ENCODE assay signal across 1 cellular context in the genomic region with DNA sequence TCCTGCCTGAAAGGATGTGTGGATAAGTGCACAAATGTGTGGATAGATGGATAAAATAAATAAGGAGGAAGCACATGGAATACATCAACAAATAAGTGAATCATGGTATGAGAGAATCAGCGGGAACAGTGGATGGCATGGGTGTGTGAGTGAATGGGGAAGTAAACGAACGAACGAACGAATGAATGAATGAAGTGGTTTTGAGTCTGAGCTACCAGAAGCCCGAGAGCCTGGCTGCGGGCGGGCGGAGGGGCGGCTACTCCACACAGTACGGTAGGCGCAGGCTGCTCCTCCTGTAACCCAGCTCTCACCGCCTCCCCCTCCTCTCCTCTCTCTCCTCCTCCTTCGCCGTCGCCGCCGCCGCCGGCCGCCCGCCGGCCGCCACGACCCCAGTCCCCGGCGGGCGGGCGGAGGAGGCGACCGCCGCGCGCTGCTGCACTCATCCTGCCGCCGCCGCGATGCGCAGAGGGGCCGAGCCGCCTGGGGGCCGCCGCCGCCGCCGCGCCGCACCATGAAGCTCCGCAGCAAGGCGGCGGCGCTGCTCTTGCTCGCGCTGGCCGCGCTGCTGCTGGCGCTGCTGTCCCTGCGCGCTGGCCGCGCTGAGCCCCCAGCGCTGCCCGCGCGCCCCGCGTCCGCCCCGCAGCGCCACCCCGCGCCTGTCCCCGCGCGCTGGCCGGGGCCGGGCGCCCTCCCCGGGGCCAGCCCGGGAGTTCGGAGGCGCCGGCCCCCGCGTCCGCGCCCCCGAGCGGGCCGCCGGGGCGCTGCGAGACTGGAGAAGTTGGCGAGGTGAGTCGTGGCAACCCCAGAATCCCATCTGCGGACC.
TF ChIP-seq lines count a peak whose summit lies in the region.

A gene with protein sequence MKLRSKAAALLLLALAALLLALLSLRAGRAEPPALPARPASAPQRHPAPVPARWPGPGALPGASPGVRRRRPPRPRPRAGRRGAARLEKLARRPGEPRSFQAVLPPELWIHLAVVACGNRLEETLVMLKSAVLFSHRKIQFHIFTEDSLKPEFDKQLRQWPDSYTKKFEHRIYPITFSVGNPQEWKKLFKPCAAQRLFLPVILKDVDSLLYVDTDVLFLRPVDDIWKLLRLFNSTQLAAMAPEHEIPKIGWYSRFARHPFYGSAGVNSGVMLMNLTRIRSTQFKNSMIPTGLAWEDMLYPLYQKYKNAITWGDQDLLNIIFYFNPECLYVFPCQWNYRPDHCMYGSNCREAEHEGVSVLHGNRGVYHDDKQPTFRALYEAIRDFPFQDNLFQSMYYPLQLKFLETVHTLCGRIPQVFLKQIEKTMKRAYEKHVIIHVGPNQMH (plus strand): TSS at position 324 of the 823 bp plus-strand sequence. CDS start 188 bp downstream, at position 512.

TF ChIP-seq in SK-N-SH, 30 proteins besides CTCF, POLR2A, EP300 and RAD21 (continued from another document):
- TF ChIP-seq, protein P1, sequence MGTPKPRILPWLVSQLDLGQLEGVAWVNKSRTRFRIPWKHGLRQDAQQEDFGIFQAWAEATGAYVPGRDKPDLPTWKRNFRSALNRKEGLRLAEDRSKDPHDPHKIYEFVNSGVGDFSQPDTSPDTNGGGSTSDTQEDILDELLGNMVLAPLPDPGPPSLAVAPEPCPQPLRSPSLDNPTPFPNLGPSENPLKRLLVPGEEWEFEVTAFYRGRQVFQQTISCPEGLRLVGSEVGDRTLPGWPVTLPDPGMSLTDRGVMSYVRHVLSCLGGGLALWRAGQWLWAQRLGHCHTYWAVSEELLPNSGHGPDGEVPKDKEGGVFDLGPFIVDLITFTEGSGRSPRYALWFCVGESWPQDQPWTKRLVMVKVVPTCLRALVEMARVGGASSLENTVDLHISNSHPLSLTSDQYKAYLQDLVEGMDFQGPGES (IDR thresholded peaks at IDR 0.05; ENCODE audit: low read depth, low read length), result no peak
- TF ChIP-seq NRF1 (IDR thresholded peaks at IDR 0.05; ENCODE audit: low read depth, low read length), result 0 out of 2 replicates have a peak, but pooled peaks have one; percentile 23
- TF ChIP-seq JUND (IDR thresholded peaks at IDR 0.05), result no peak
- TF ChIP-seq FOXJ3 (CRISPR knock-in tag; IDR thresholded peaks at IDR 0.05), result no peak
- TF ChIP-seq NFIC (IDR thresholded peaks at IDR 0.05; ENCODE audit: borderline replicate concordance), result no peak
- TF ChIP-seq, protein P2, sequence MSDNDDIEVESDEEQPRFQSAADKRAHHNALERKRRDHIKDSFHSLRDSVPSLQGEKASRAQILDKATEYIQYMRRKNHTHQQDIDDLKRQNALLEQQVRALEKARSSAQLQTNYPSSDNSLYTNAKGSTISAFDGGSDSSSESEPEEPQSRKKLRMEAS (IDR thresholded peaks at IDR 0.05; ENCODE audit: low read depth), result no peak
- TF ChIP-seq RXRA (IDR thresholded peaks at IDR 0.05; ENCODE audit: borderline replicate concordance, low read depth), result no peak
- TF ChIP-seq FOSL2 (IDR thresholded peaks at IDR 0.05; ENCODE audit: borderline replicate concordance, low read depth), result no peak
- no peak for TF ChIP-seq FOXM1 (IDR thresholded peaks at IDR 0.05; ENCODE audit: low read depth)
- TF ChIP-seq ELF1 (IDR thresholded peaks at IDR 0.05), result no peak
- TF ChIP-seq MEF2A (IDR thresholded peaks at IDR 0.05; ENCODE audit: borderline replicate concordance, low read depth), result no peak
- no peak for TF ChIP-seq RFX5 (IDR thresholded peaks at IDR 0.05; ENCODE audit: low read length)
- TF ChIP-seq YY1 (IDR thresholded peaks at IDR 0.05; ENCODE audit: low read depth), result no peak
- peak; percentile 31; the same call in 1 of the 2 replicates for TF ChIP-seq SIN3A (IDR thresholded peaks at IDR 0.05; ENCODE audit: borderline replicate concordance, low read depth, low read length)
- TF ChIP-seq, protein P3, sequence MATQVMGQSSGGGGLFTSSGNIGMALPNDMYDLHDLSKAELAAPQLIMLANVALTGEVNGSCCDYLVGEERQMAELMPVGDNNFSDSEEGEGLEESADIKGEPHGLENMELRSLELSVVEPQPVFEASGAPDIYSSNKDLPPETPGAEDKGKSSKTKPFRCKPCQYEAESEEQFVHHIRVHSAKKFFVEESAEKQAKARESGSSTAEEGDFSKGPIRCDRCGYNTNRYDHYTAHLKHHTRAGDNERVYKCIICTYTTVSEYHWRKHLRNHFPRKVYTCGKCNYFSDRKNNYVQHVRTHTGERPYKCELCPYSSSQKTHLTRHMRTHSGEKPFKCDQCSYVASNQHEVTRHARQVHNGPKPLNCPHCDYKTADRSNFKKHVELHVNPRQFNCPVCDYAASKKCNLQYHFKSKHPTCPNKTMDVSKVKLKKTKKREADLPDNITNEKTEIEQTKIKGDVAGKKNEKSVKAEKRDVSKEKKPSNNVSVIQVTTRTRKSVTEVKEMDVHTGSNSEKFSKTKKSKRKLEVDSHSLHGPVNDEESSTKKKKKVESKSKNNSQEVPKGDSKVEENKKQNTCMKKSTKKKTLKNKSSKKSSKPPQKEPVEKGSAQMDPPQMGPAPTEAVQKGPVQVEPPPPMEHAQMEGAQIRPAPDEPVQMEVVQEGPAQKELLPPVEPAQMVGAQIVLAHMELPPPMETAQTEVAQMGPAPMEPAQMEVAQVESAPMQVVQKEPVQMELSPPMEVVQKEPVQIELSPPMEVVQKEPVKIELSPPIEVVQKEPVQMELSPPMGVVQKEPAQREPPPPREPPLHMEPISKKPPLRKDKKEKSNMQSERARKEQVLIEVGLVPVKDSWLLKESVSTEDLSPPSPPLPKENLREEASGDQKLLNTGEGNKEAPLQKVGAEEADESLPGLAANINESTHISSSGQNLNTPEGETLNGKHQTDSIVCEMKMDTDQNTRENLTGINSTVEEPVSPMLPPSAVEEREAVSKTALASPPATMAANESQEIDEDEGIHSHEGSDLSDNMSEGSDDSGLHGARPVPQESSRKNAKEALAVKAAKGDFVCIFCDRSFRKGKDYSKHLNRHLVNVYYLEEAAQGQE (IDR thresholded peaks at IDR 0.05; ENCODE audit: low read depth, low read length), result no peak
- TF ChIP-seq TAF1 (IDR thresholded peaks at IDR 0.05; ENCODE audit: borderline replicate concordance, low read depth, low read length), result no peak
- no peak; the same call in 1 of the 2 replicates for TF ChIP-seq MXI1 (IDR thresholded peaks at IDR 0.05; ENCODE audit: low read depth, low read length)
- peak; percentile 9 for TF ChIP-seq CHD2 (IDR thresholded peaks at IDR 0.05; ENCODE audit: low read length, partially characterized antibody)
- TF ChIP-seq GABPA (IDR thresholded peaks at IDR 0.05; ENCODE audit: low read depth), result no peak
- TF ChIP-seq, protein P4, sequence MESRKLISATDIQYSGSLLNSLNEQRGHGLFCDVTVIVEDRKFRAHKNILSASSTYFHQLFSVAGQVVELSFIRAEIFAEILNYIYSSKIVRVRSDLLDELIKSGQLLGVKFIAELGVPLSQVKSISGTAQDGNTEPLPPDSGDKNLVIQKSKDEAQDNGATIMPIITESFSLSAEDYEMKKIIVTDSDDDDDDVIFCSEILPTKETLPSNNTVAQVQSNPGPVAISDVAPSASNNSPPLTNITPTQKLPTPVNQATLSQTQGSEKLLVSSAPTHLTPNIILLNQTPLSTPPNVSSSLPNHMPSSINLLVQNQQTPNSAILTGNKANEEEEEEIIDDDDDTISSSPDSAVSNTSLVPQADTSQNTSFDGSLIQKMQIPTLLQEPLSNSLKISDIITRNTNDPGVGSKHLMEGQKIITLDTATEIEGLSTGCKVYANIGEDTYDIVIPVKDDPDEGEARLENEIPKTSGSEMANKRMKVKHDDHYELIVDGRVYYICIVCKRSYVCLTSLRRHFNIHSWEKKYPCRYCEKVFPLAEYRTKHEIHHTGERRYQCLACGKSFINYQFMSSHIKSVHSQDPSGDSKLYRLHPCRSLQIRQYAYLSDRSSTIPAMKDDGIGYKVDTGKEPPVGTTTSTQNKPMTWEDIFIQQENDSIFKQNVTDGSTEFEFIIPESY (IDR thresholded peaks at IDR 0.05; ENCODE audit: borderline replicate concordance, low read depth), result no peak
- TF ChIP-seq, protein P5, sequence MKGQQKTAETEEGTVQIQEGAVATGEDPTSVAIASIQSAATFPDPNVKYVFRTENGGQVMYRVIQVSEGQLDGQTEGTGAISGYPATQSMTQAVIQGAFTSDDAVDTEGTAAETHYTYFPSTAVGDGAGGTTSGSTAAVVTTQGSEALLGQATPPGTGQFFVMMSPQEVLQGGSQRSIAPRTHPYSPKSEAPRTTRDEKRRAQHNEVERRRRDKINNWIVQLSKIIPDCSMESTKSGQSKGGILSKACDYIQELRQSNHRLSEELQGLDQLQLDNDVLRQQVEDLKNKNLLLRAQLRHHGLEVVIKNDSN (IDR thresholded peaks at IDR 0.05; ENCODE audit: borderline replicate concordance, low read depth), result no peak
- peak; percentile 30; the same call in 1 of the 2 replicates for TF ChIP-seq RCOR1 (IDR thresholded peaks at IDR 0.05; ENCODE audit: low read length)
- no peak for TF ChIP-seq SMC3 (IDR thresholded peaks at IDR 0.05; ENCODE audit: low read depth, low read length)
